In the genomic region with DNA sequence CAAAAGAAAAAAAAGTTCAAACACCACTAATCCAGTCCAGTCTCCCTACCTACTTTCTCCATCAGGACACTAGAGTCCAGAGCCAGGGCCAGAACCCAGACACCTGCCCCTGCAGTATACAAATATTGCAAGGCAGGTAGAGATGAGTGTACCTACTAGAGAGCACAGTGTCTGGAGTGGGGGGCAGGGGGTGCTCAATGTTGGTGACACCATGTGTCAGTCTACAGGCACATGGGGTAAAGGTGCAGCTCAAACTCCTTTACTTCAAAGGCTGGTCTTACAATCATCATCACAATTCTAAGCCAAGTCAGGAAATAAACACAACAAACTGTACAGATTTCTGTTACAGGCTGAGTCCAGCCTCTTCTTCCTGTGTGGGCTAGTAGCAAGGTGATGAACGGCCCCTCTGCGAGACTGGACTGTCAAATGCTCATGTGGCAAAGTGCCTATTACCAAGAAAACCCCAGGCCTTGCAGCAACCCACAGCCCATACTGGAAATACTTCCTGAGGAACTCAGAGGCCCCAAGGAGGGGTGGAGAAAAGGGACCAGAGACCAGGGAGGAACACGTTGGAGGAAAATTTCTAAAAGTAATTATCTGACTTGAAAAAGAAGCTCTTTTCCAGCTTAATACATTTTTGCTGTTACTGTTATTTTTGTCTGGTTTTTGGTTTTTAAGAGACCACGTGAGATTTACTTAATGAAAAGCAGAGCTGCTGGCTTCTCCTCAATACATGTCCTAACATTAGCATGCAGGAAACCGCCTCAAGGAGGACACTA, we compare ENCODE assay signal across 8 cellular contexts. TPM values are rescaled to one million over a fixed set of nuclear protein-coding genes. Genes with fewer than 3 reads are reported as not detected.
DNase-seq lines count a peak whose midpoint lies in the region; ATAC-seq and TF ChIP-seq lines count a peak whose summit lies in the region.

No MANE protein-coding gene starts in this region.

- no peaks in the 10 kb centered on the region for H3K9me2 ChIP-seq in SK-N-SH

- H3K18ac ChIP-seq in trophoblast cell (ENCODE audit: low read length), result no peak overlapping the region

- H3K23ac ChIP-seq in trophoblast cell (ENCODE audit: low read length), result no peak overlapping the region

- POLR2A ChIA-PET in SK-N-SH (lab: Yijun Ruan, JAX), result no interaction called here

- TF ChIP-seq CTCF in SK-N-SH (IDR thresholded peaks at IDR 0.05), result no peak
- TF ChIP-seq CTCF in esophagus squamous epithelium (IDR thresholded peaks at IDR 0.05), result no peak
- no peak for TF ChIP-seq CTCF in gastrocnemius medialis (IDR thresholded peaks at IDR 0.05 in 4 of 5, conservative IDR thresholded peaks at IDR 0.05 in 1 of 5)
- TF ChIP-seq CTCF in BE2C (IDR thresholded peaks at IDR 0.05; ENCODE audit: low read depth, low read length), result no peak

- ATAC-seq in gastrocnemius medialis (peak; percentile 51 to 57), GM21515 (IDR thresholded peaks at IDR 0.05; ENCODE audit: unreplicated experiment) (no peak), HG03439 (IDR thresholded peaks at IDR 0.05; ENCODE audit: unreplicated experiment) (no peak)

- no peaks in the 10 kb centered on the region for H3K27me3 ChIP-seq in SK-N-SH (ENCODE audit: insufficient read depth)
- no peaks in the 10 kb centered on the region for H3K27me3 ChIP-seq in esophagus squamous epithelium
- no peaks in the 10 kb centered on the region for H3K27me3 ChIP-seq in gastrocnemius medialis
- H3K27me3 ChIP-seq in trophoblast cell (ENCODE audit: insufficient read depth, low read length), result no peaks in the 10 kb centered on the region
- H3K27me3 ChIP-seq in BE2C, result no peaks in the 10 kb centered on the region

- no peak overlapping the region for H4K91ac ChIP-seq in trophoblast cell (ENCODE audit: low read depth, low read length)

- no peak overlapping the region for H3K9ac ChIP-seq in SK-N-SH
- no peak overlapping the region for H3K9ac ChIP-seq in trophoblast cell (ENCODE audit: low read length)

- 62% methylated on average over 5 of the region's 5 CpGs for WGBS in SK-N-SH (ENCODE audit: low lambda C conversion rate)
- WGBS in esophagus squamous epithelium, 2 donors, result 30 to 36% methylated on average over 3 to 5 of the region's 5 CpGs
- no CpG with 5 or more reads among the region's 5 CpGs for WGBS in trophoblast cell (ENCODE audit: extremely low coverage, insufficient coverage, insufficient read length)

- no peak overlapping the region for H4K8ac ChIP-seq in trophoblast cell (ENCODE audit: low read depth, low read length)

- TF ChIP-seq POLR2A in esophagus squamous epithelium (IDR thresholded peaks at IDR 0.05), result no peak
- TF ChIP-seq POLR2A in gastrocnemius medialis (IDR thresholded peaks at IDR 0.05), result no peak

- intact Hi-C loops in esophagus squamous epithelium (cut with DNase I) (no loop called here), gastrocnemius medialis (cut with DNase I; ENCODE audit: low total_unique reads) (no loop called here)

- no peak overlapping the region for H2AK5ac ChIP-seq in trophoblast cell (ENCODE audit: low read length)

- peaks cover 4% of the 10 kb centered on the region; the same call in 1 of the 2 replicates for H4K20me1 ChIP-seq in SK-N-SH (ENCODE audit: insufficient read depth)

- H2AFZ ChIP-seq in SK-N-SH (ENCODE audit: low read depth), result no peak overlapping the region
- no peak overlapping the region for H2AFZ ChIP-seq in trophoblast cell (ENCODE audit: insufficient read depth, low read length, poor library complexity)

- no peaks in the 10 kb centered on the region for H3F3A ChIP-seq in SK-N-SH (replicated peaks; ENCODE audit: insufficient read depth)

- no peak overlapping the region for H2BK5ac ChIP-seq in trophoblast cell (ENCODE audit: low read depth, low read length, poor library complexity)

- H3K4ac ChIP-seq in trophoblast cell (ENCODE audit: low read depth, low read length), result no peak overlapping the region

- H3K14ac ChIP-seq in trophoblast cell (ENCODE audit: low read length), result no peak overlapping the region

- H2BK12ac ChIP-seq in trophoblast cell (ENCODE audit: low read length), result no peak overlapping the region

- H3K4me2 ChIP-seq in SK-N-SH, result peak overlapping the region; percentile 32; the same call in 1 of the 2 replicates
- H3K4me2 ChIP-seq in trophoblast cell (ENCODE audit: low read length), result no peak overlapping the region

- H3K79me1 ChIP-seq in trophoblast cell (ENCODE audit: low read length), result no peaks in the 10 kb centered on the region

- DNase-seq in SK-N-SH (no peak), esophagus squamous epithelium (lab: John Stamatoyannopoulos, UW) (no peak), gastrocnemius medialis (no peak), trophoblast cell (no peak), BE2C (no peak)

- no peak overlapping the region for H4K12ac ChIP-seq in trophoblast cell (ENCODE audit: low read depth, low read length)

- no peak for TF ChIP-seq EP300 in SK-N-SH (IDR thresholded peaks at IDR 0.05; ENCODE audit: borderline replicate concordance in 1 of 2, low read depth in 1 of 2, low read length in 1 of 2)

- TF ChIP-seq RAD21 in SK-N-SH (IDR thresholded peaks at IDR 0.05; ENCODE audit: low read length), result no peak

- H3K9me3 ChIP-seq in SK-N-SH (no peaks in the 10 kb centered on the region), esophagus squamous epithelium (no peaks in the 10 kb centered on the region), gastrocnemius medialis (no peaks in the 10 kb centered on the region), trophoblast cell (ENCODE audit: insufficient read depth, low read depth, low read length) (peaks cover under 1% of the 10 kb centered on the region), BE2C (no peaks in the 10 kb centered on the region)

- in situ Hi-C loops in gastrocnemius medialis (cut with MboI; ENCODE audit: low sequenced_read_pairs in 4 of 4), result no loop called here

- peaks cover 44 to 56% of the 10 kb centered on the region in 2 experiments for H3K4me1 ChIP-seq in SK-N-SH (ENCODE audit: control insufficient read depth in 1 of 2, insufficient read depth in 2 of 2, low read depth in 1 of 2, low read length in 1 of 2)
- peaks cover 17 to 93% (median 63%) of the 10 kb centered on the region in 3 donors for H3K4me1 ChIP-seq in esophagus squamous epithelium
- H3K4me1 ChIP-seq in gastrocnemius medialis, result peaks cover 26 to 40% of the 10 kb centered on the region in 2 donors
- peaks cover 17 to 22% of the 10 kb centered on the region in 2 experiments for H3K4me1 ChIP-seq in trophoblast cell (ENCODE audit: control insufficient read depth in 1 of 2, insufficient read depth in 2 of 2, low read length in 2 of 2)
- H3K4me1 ChIP-seq in BE2C, result no peaks in the 10 kb centered on the region; the same call in none of the 2 replicates

- no peak overlapping the region for H2BK120ac ChIP-seq in trophoblast cell (ENCODE audit: insufficient read depth, low read length, poor library complexity)

- H3K27ac ChIP-seq in SK-N-SH (ENCODE audit: low read depth in 2 of 2, low read length in 1 of 2), result peak overlapping the region; percentile 30 to 88; a peak in 3 of 4 replicates
- peak overlapping the region; percentile 37 to 80 (median 61) for H3K27ac ChIP-seq in esophagus squamous epithelium
- H3K27ac ChIP-seq in gastrocnemius medialis, result peak overlapping the region; percentile 48 to 58 (median 53)
- no peak overlapping the region for H3K27ac ChIP-seq in trophoblast cell (ENCODE audit: low read depth, low read length)

- H3K4me3 ChIP-seq in GM08714 (ENCODE audit: low read length), result peak overlapping the region; percentile 36; the same call in 1 of the 2 replicates
- H3K4me3 ChIP-seq in SK-N-SH (ENCODE audit: low read depth in 2 of 2, low read length in 1 of 2), result no peak overlapping the region
- no peak overlapping the region for H3K4me3 ChIP-seq in esophagus squamous epithelium
- no peak overlapping the region for H3K4me3 ChIP-seq in gastrocnemius medialis
- no peak overlapping the region for H3K4me3 ChIP-seq in trophoblast cell (ENCODE audit: low read depth, low read length)
- no peak overlapping the region for H3K4me3 ChIP-seq in BE2C (ENCODE audit: low read depth, low read length)

- CTCF ChIA-PET in SK-N-SH (lab: Yijun Ruan, JAX), result interaction anchor here (0.7 to 1.2 kb wide), 2 partner anchors 60 to 88 kb away, joined by 3 read pairs; no protein-coding TSS in a partner anchor

- H3K79me2 ChIP-seq in SK-N-SH (ENCODE audit: insufficient read depth), result peaks cover 27% of the 10 kb centered on the region; the same call in 1 of the 2 replicates
- no peaks in the 10 kb centered on the region for H3K79me2 ChIP-seq in trophoblast cell (ENCODE audit: control insufficient read depth, insufficient read depth, low read length, poor library complexity)

- H3K36me3 ChIP-seq in SK-N-SH (replicated peaks in 1 of 2; ENCODE audit: control insufficient read depth in 1 of 2, insufficient read depth in 2 of 2, low read length in 1 of 2) (peaks cover 11 to 20% of the 10 kb centered on the region in 2 experiments), esophagus squamous epithelium (peaks cover 0 to 30% (median 3%) of the 10 kb centered on the region in 3 donors), gastrocnemius medialis (peaks cover 0 to 15% of the 10 kb centered on the region in 2 donors), trophoblast cell (ENCODE audit: control insufficient read depth in 1 of 2, insufficient read depth in 2 of 2, low read length in 2 of 2) (no peaks in the 10 kb centered on the region), BE2C (peaks cover 9% of the 10 kb centered on the region; the same call in 1 of the 2 replicates)

TF ChIP-seq in SK-N-SH, 30 proteins besides CTCF, POLR2A, EP300 and RAD21:
- TF ChIP-seq MEF2A (IDR thresholded peaks at IDR 0.05; ENCODE audit: borderline replicate concordance, low read depth), result no peak
- TF ChIP-seq TCF12 (IDR thresholded peaks at IDR 0.05), result peak; percentile 34

RNA-seq across cellular contexts. Expression of gene TBC1D2B, which starts 29.7 kb away (rescaled TPM):
- polyA plus RNA-seq in SK-N-SH (2012; rRNA removed), result 19.0 and 26.8 TPM in 2 replicates
- 10.8 and 15.3 TPM in 2 replicates for polyA plus RNA-seq in SK-N-SH (2012; cell fraction: cytosol; rRNA removed)
- polyA plus RNA-seq in SK-N-SH (2012; cell fraction: nucleus; rRNA removed), result 63.4 and 87.9 TPM in 2 replicates
- total RNA-seq in esophagus squamous epithelium, result 10 to 100 TPM; 13.0 to 30.7 (median 17.8) TPM
- 1 to 10 TPM; 4.7 to 9.6 (median 8.1) TPM for total RNA-seq in gastrocnemius medialis
- 16.7 and 16.9 TPM in 2 replicates for polyA plus RNA-seq in trophoblast cell (2013)
- polyA plus RNA-seq in BE2C (2012; ENCODE audit: insufficient read depth, insufficient read length, low read depth), result 24.9 TPM

RNA-seq across cellular contexts. Expression of gene SH2D7, which starts 44.5 kb away (rescaled TPM):
- not detected in 2 replicates for polyA plus RNA-seq in SK-N-SH (2012; rRNA removed)
- 0.01 TPM in 2 replicates for polyA plus RNA-seq in SK-N-SH (2012; cell fraction: cytosol; rRNA removed)
- polyA plus RNA-seq in SK-N-SH (2012; cell fraction: nucleus; rRNA removed), result 0.02 TPM in 1 of 2 replicates, not detected in the other
- total RNA-seq in esophagus squamous epithelium (not detected), gastrocnemius medialis (not detected)
- 0.14 and 0.19 TPM in 2 replicates for polyA plus RNA-seq in trophoblast cell (2013)
- not detected for polyA plus RNA-seq in BE2C (2012; ENCODE audit: insufficient read depth, insufficient read length, low read depth)

Comparison
In these comparisons a context has a peak if more than half of its experiments do, and no peak if none do; other contexts are left out.
1. ATAC-seq: peak in gastrocnemius medialis (2 of 2); none in GM21515 (single experiment) and HG03439 (single experiment).